ENCODE assay signal across 11 cellular contexts in the genomic region with DNA sequence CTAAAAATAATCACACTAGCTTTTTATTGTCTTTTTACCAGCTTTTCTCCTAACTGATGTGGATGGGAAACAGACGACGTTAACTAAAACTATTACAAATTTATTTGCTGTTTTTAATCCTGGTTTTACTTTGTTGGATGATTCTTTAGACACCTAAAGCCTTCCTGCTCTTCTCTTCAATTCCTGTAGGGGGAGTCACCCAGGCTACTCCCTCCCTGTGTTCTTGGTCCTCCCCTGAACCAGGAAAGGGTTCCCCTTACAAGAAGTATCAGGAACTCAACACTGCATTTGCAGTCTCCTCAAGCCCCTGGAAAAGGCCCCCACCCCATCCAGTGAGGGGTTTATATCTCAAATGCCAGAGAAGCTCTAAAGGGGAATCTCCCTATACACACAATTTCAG.
DNase-seq lines count a peak whose midpoint lies in the region; ATAC-seq and TF ChIP-seq lines count a peak whose summit lies in the region.
"Had no signal": no experiment of that assay in that cellular context is flagged by ENCODE, and none has a peak within 500 bp of the region (broad histone marks: within the 10 kb centered on the region; RNA-seq: fewer than 3 reads in every experiment).

No MANE protein-coding gene starts in this region.

- POLR2A ChIA-PET in AG04450 (lab: Yijun Ruan, JAX): no interaction called here

- H3K27me3 ChIP-seq in AG04450 (ENCODE audit: control insufficient read depth, insufficient read depth, low read length): no peaks in the 10 kb centered on the region
- no peaks in the 10 kb centered on the region for H3K27me3 ChIP-seq in SJCRH30

- no peak overlapping the region for H3K27ac ChIP-seq in AG04450 (ENCODE audit: low read depth, low read length)
- no peak overlapping the region for H3K27ac ChIP-seq in SJCRH30
- H3K27ac ChIP-seq: thoracic aorta had no signal

- H3K36me3 ChIP-seq in SJCRH30: no peaks in the 10 kb centered on the region
- H3K36me3 ChIP-seq: thoracic aorta had no signal

- no peak for DNase-seq in AG04450 (ENCODE audit: low read depth, low spot score)
- peak; percentile 8 to 42 for DNase-seq in SJCRH30
- peak; percentile 21 for DNase-seq in glomerular visceral epithelial cell (ENCODE audit: extremely low spot score)
- no peak for DNase-seq in cortex of kidney (lab: John Stamatoyannopoulos, UW)
- no peak for DNase-seq in midbrain (lab: John Stamatoyannopoulos, UW)
- no peak for DNase-seq in OCI-M2 (lab: John Stamatoyannopoulos, UW; ENCODE audit: unreplicated experiment)
- DNase-seq: activated CD4-positive, alpha-beta T cell treated with anti-CD3 and anti-CD28 coated beads for 4 hours; NCI-H2107 had no signal

- peak; percentile 54 for ATAC-seq in GM18868 (IDR thresholded peaks at IDR 0.05; ENCODE audit: unreplicated experiment)
- ATAC-seq in GM18502 (IDR thresholded peaks at IDR 0.05; ENCODE audit: poor library complexity, unreplicated experiment): no peak

- peak; percentile 56 for TF ChIP-seq CTCF in AG04450 (IDR thresholded peaks at IDR 0.05; ENCODE audit: low read depth, low read length)

- no peaks in the 10 kb centered on the region for H3K4me1 ChIP-seq in SJCRH30

- H3K9me3 ChIP-seq in AG04450 (ENCODE audit: control insufficient read depth, insufficient read depth, low read length) (peaks cover 5% of the 10 kb centered on the region), SJCRH30 (replicated peaks) (no peaks in the 10 kb centered on the region)
- H3K9me3 ChIP-seq: thoracic aorta had no signal

- H3K4me3 ChIP-seq in AG04450 (ENCODE audit: low read depth, low read length) (no peak overlapping the region), SJCRH30 (no peak overlapping the region)
- H3K4me3 ChIP-seq: thoracic aorta had no signal

- CTCF ChIA-PET in AG04450 (lab: Charles Lee): interaction anchor here (0.5 kb wide), 1 partner anchor 961 kb away, joined by 4 read pairs; no protein-coding TSS in a partner anchor

Comparison
In these comparisons a context has a peak if more than half of its experiments do, and no peak if none do; other contexts are left out.
1. DNase-seq: peak in SJCRH30 (2 of 2) and glomerular visceral epithelial cell (single experiment); none in AG04450 (single experiment), cortex of kidney (single experiment), midbrain (single experiment) and OCI-M2 (single experiment).